1 cellular context compared by ENCODE assay signal in genomic region chr1:35443768-35444518, GRCh38.
TF ChIP-seq lines count a peak whose summit lies in the region.

No MANE protein-coding gene starts in this region.

TF ChIP-seq in IMR-90, 13 proteins besides CTCF, POLR2A, EP300 and RAD21 (continued from another document):
- no peak for TF ChIP-seq MAFK (IDR thresholded peaks at IDR 0.05; ENCODE audit: low read depth, low read length)
- no peak for TF ChIP-seq ELK1 (IDR thresholded peaks at IDR 0.05; ENCODE audit: borderline replicate concordance, low read depth, low read length)
- TF ChIP-seq SMC3 (IDR thresholded peaks at IDR 0.05; ENCODE audit: low read depth, low read length): no peak
- TF ChIP-seq MXI1 (IDR thresholded peaks at IDR 0.05; ENCODE audit: borderline replicate concordance, low read depth, low read length): no peak
- no peak for TF ChIP-seq CHD1 (IDR thresholded peaks at IDR 0.05; ENCODE audit: low read depth, low read length)
- TF ChIP-seq NFE2L2 (IDR thresholded peaks at IDR 0.05; ENCODE audit: low read depth, low read length): no peak
- no peak for TF ChIP-seq FOS (IDR thresholded peaks at IDR 0.05; ENCODE audit: low read depth, low read length)
